In the genomic region with DNA sequence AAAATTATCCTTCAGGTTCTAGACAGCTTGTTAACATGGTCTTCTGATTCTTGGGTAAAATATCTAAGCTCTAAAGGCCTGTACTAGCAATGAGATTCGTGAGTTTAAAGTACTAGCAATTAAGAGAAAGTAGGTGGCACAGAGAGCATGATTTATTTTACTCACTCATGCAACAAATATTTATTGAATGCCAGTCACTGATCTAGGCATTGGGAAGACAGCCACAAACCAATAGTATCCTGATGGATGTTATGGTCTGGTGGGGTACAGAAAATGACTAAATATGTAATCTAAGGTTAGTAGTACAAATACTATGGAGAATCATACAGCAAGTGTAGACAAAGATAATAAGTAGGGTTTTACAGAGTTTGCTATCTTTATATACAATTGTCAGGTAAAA, we compare ENCODE assay signal across 19 cellular contexts.
"Had no signal": no experiment of that assay in that cellular context is flagged by ENCODE, and none has a peak within 500 bp of the region (broad histone marks: within the 10 kb centered on the region; RNA-seq: fewer than 3 reads in every experiment).

No MANE protein-coding gene starts in this region.

- H3K4me3 ChIP-seq: colonic mucosa, heart left ventricle, right atrium auricular region, sigmoid colon, testis, tibial nerve, upper lobe of right lung, vagina had no signal

- H3K9me3 ChIP-seq: colonic mucosa, heart left ventricle, right atrium auricular region, testis, tibial nerve, upper lobe of right lung, vagina had no signal

- H3K27me3 Mint-ChIP-seq: naive thymus-derived CD4-positive, alpha-beta T cell had no signal

- H3K27me3 ChIP-seq: colonic mucosa, heart left ventricle, right atrium auricular region, sigmoid colon, testis, tibial nerve, upper lobe of right lung, vagina had no signal

- H3K27ac Mint-ChIP-seq: endodermal cell; naive thymus-derived CD4-positive, alpha-beta T cell had no signal

- H3K27ac ChIP-seq: colonic mucosa, heart left ventricle, right atrium auricular region, sigmoid colon, testis, tibial nerve, upper lobe of right lung, vagina had no signal

- H3K4me1 ChIP-seq: colonic mucosa, heart left ventricle, right atrium auricular region, sigmoid colon, testis, tibial nerve, upper lobe of right lung, vagina had no signal

- H3K4me3 Mint-ChIP-seq: endodermal cell; naive thymus-derived CD4-positive, alpha-beta T cell had no signal

- H3K36me3 Mint-ChIP-seq: naive thymus-derived CD4-positive, alpha-beta T cell had no signal

- H3K4me1 Mint-ChIP-seq: naive thymus-derived CD4-positive, alpha-beta T cell had no signal

- ATAC-seq: heart left ventricle; naive thymus-derived CD4-positive, alpha-beta T cell; stimulated activated naive CD8-positive, alpha-beta T cell treated with anti-CD3 and anti-CD28 coated beads, Interleukin-15, Interleukin-2, amounts not matched to agents 100 U/mL and 50 U/mL, for 24 hours; upper lobe of right lung had no signal

- H3K36me3 ChIP-seq: colonic mucosa, heart left ventricle, right atrium auricular region, sigmoid colon, tibial nerve, upper lobe of right lung, vagina had no signal

- H3K9me3 Mint-ChIP-seq: endodermal cell had no signal

- FAIRE-seq: endothelial cell of umbilical vein, frontal cortex, small intestine had no signal

- DNase-seq: colonic mucosa; dermis blood vessel endothelial cell; endodermal cell; erythroblast; heart left ventricle; hippocampal formation; naive thymus-derived CD4-positive, alpha-beta T cell; posterior cingulate gyrus; sigmoid colon; small intestine; stimulated activated CD4-positive, alpha-beta T cell treated with anti-CD3 and anti-CD28 coated beads, Interleukin-2, amount 100 ng/mL, for 48 hours; stimulated activated naive CD8-positive, alpha-beta T cell treated with anti-CD3 and anti-CD28 coated beads, Interleukin-15, Interleukin-2, amounts not matched to agents 100 U/mL and 50 U/mL, for 24 hours; testis; upper lobe of right lung had no signal
